Comparison of ENCODE assay signal across 19 cellular contexts in genomic region chr4:28001698-28002097, GRCh38.
DNase-seq lines count a peak whose midpoint lies in the region; ATAC-seq and TF ChIP-seq lines count a peak whose summit lies in the region.
"Had no signal": no experiment of that assay in that cellular context is flagged by ENCODE, and none has a peak within 500 bp of the region (broad histone marks: within the 10 kb centered on the region; RNA-seq: fewer than 3 reads in every experiment).

No MANE protein-coding gene starts in this region.

- H4K20me1 ChIP-seq in OCI-LY7 (ENCODE audit: insufficient read depth, low read length) = no peaks in the 10 kb centered on the region

- no peaks in the 10 kb centered on the region for H3K36me3 ChIP-seq in OCI-LY7 (ENCODE audit: insufficient read depth, low read length)

- in situ Hi-C loops in ACHN (cut with HindIII; ENCODE audit: low pct_ligation_motif_present, low pct_unique_long_range_greater_than_20kb, low sequenced_read_pairs) = no loop called here
- in situ Hi-C loops in GM13977 (cut with MboI; ENCODE audit: low pct_unique_long_range_greater_than_20kb, low sequenced_read_pairs, unreplicated experiment) = no loop called here

- H3K9me3 ChIP-seq in OCI-LY7 (ENCODE audit: low read length) = no peaks in the 10 kb centered on the region

- no peaks in the 10 kb centered on the region for H3K9me2 ChIP-seq in OCI-LY7 (ENCODE audit: insufficient read depth, low read length)

- no peak overlapping the region for H3K4me3 ChIP-seq in OCI-LY7 (ENCODE audit: low read depth, low read length, poor library complexity, severe bottlenecking)
- H3K4me3 ChIP-seq in fibroblast of villous mesenchyme (ENCODE audit: low read depth, low read length) = no peak overlapping the region

- H3K79me2 ChIP-seq in OCI-LY7 (ENCODE audit: insufficient read depth, low read depth, low read length) = no peaks in the 10 kb centered on the region

- H3K4me1 ChIP-seq in OCI-LY7 (ENCODE audit: insufficient read depth, low read length, poor library complexity, severe bottlenecking) = no peaks in the 10 kb centered on the region

- intact Hi-C loops in OCI-LY7 (cut with micrococcal nuclease; ENCODE audit: unreplicated experiment) = no loop called here

- no peak overlapping the region for H3K4me2 ChIP-seq in OCI-LY7 (ENCODE audit: low read length)

- no peak overlapping the region for H2AFZ ChIP-seq in OCI-LY7 (ENCODE audit: low read length)

- H3K27ac ChIP-seq in OCI-LY7 (ENCODE audit: low read depth, low read length, poor library complexity, severe bottlenecking) = no peak overlapping the region

- CTCF ChIA-PET in OCI-LY7 (lab: Charles Lee; ENCODE audit: unreplicated experiment) = no interaction called here

- POLR2A ChIA-PET in OCI-LY7 (lab: Charles Lee) = no interaction called here

- DNase-seq in ACHN (peak; percentile 1), GM13977 (ENCODE audit: low spot score) (no peak), OCI-LY7 (ENCODE audit: low spot score) (no peak), fibroblast of villous mesenchyme (ENCODE audit: low read depth) (no peak), occipital lobe (lab: John Stamatoyannopoulos, UW) (no peak), midbrain (lab: John Stamatoyannopoulos, UW) (no peak)
- no peak for DNase-seq in activated CD4-positive, CD25-positive, alpha-beta regulatory T cell (lab: John Stamatoyannopoulos, UW)
- DNase-seq: CD4-positive, alpha-beta memory T cell; DMS79 treated with DMSO at 0.1 percent for 48 hours; GDM1; NCI-H1417 treated with DMSO at 0.1 percent for 48 hours; NCI-H1930; NCI-H2171; NCI-H446; NCI-H69; OCI-M1; RPMI8226; SW 1271 had no signal

- BruUV-seq in OCI-LY7 (replicated peaks; lab: Mats Ljungman, UMichigan) = no TSS peak

- TF ChIP-seq CTCF in GM13977 (IDR thresholded peaks at IDR 0.05; ENCODE audit: extremely low read depth, insufficient read depth, missing control alignments) = peak; percentile 5
- peak; percentile 35 for TF ChIP-seq CTCF in OCI-LY7 (conservative IDR thresholded peaks at IDR 0.05; ENCODE audit: low read length)
- peak; percentile 13 for TF ChIP-seq CTCF in fibroblast of villous mesenchyme (IDR thresholded peaks at IDR 0.05; ENCODE audit: insufficient read depth, low read depth, low read length)

- no peak for ATAC-seq in GM19328 (IDR thresholded peaks at IDR 0.05; ENCODE audit: unreplicated experiment)
